Comparison of ENCODE assay signal across 21 cellular contexts in genomic region chr3:36214460-36214859, GRCh38.
DNase-seq lines count a peak whose midpoint lies in the region; ATAC-seq and TF ChIP-seq lines count a peak whose summit lies in the region.
"Had no signal": no experiment of that assay in that cellular context is flagged by ENCODE, and none has a peak within 500 bp of the region (broad histone marks: within the 10 kb centered on the region; RNA-seq: fewer than 3 reads in every experiment).

No MANE protein-coding gene starts in this region.

- no peaks in the 10 kb centered on the region for H3K27me3 ChIP-seq in WERI-Rb-1 (ENCODE audit: insufficient read depth, low read depth, severe bottlenecking)
- H3K27me3 ChIP-seq in neural progenitor cell = no peaks in the 10 kb centered on the region
- H3K27me3 ChIP-seq: BE2C had no signal

- H3F3A ChIP-seq in neural progenitor cell (ENCODE audit: low read depth) = no peaks in the 10 kb centered on the region

- H3K9me3 ChIP-seq in WERI-Rb-1 (ENCODE audit: severe bottlenecking) (peaks cover 2% of the 10 kb centered on the region), neural progenitor cell (ENCODE audit: low read depth) (no peaks in the 10 kb centered on the region)
- H3K9me3 ChIP-seq: BE2C had no signal

- ATAC-seq in HG03045 (IDR thresholded peaks at IDR 0.05; ENCODE audit: unreplicated experiment) = no peak
- ATAC-seq: GM12878, HepG2 had no signal

- no peaks in the 10 kb centered on the region for H3K79me2 ChIP-seq in neural progenitor cell (ENCODE audit: low read depth)

- H3K9ac ChIP-seq in neural progenitor cell = no peak overlapping the region

- H2AFZ ChIP-seq in neural progenitor cell (replicated peaks) = peak overlapping the region; percentile 47
- H2AFZ ChIP-seq: PC-9 had no signal

- H3K9me3 Mint-ChIP-seq in neural progenitor cell = no peaks in the 10 kb centered on the region

- no peaks in the 10 kb centered on the region for H3K4me1 ChIP-seq in neural progenitor cell
- H3K4me1 ChIP-seq: BE2C had no signal

- peaks cover 2% of the 10 kb centered on the region for H3K27me3 Mint-ChIP-seq in neural progenitor cell (ENCODE audit: insufficient read depth, low read depth)

- in situ Hi-C loops in GM13977 (cut with MboI; ENCODE audit: low pct_unique_long_range_greater_than_20kb, low sequenced_read_pairs, unreplicated experiment) = no loop called here

- peak; percentile 39 for DNase-seq in DMS 273 (lab: John Stamatoyannopoulos, UW; ENCODE audit: unreplicated experiment)
- DNase-seq in DMS 273 treated with DMSO at 0.1 percent for 48 hours (lab: John Stamatoyannopoulos, UW) = no peak
- peak; percentile 23 for DNase-seq in NCI-H2029 (lab: John Stamatoyannopoulos, UW)
- no peak for DNase-seq in WERI-Rb-1
- DNase-seq in neural progenitor cell (ENCODE audit: low spot score) = no peak
- DNase-seq in GM13977 (ENCODE audit: low spot score) = no peak
- DNase-seq in H4 (ENCODE audit: low spot score) = no peak
- DNase-seq: BE2C; CD4-positive, CD25-positive, alpha-beta regulatory T cell; COR-L47; DMS153; GOT3; KBM-7; NCI-H187 treated with DMSO at 0.1 percent for 48 hours; NCI-H774; PC-9 had no signal

- H4K20me1 ChIP-seq in neural progenitor cell (ENCODE audit: low read depth) = no peaks in the 10 kb centered on the region

- no peak overlapping the region for H3K4me3 Mint-ChIP-seq in neural progenitor cell
- H3K4me3 Mint-ChIP-seq: CD4-positive, CD25-positive, alpha-beta regulatory T cell had no signal

- no peaks in the 10 kb centered on the region for H3K36me3 Mint-ChIP-seq in neural progenitor cell
- H3K36me3 Mint-ChIP-seq: CD4-positive, CD25-positive, alpha-beta regulatory T cell had no signal

- no peak overlapping the region for H3K27ac Mint-ChIP-seq in neural progenitor cell
- H3K27ac Mint-ChIP-seq: CD4-positive, CD25-positive, alpha-beta regulatory T cell had no signal

- H3K4me3 ChIP-seq in WERI-Rb-1 (ENCODE audit: low read depth, low read length) (no peak overlapping the region), neural progenitor cell (no peak overlapping the region)
- H3K4me3 ChIP-seq: GM12878, PC-9 had no signal

- no peaks in the 10 kb centered on the region for H3K4me1 Mint-ChIP-seq in neural progenitor cell
- H3K4me1 Mint-ChIP-seq: CD4-positive, CD25-positive, alpha-beta regulatory T cell had no signal

- no peak overlapping the region for H3K4me2 ChIP-seq in neural progenitor cell
- H3K4me2 ChIP-seq: PC-9 had no signal

- TF ChIP-seq CTCF in WERI-Rb-1 (IDR thresholded peaks at IDR 0.05; ENCODE audit: low read depth, low read length) (no peak), neural progenitor cell (IDR thresholded peaks at IDR 0.05) (no peak), GM13977 (IDR thresholded peaks at IDR 0.05; ENCODE audit: extremely low read depth, insufficient read depth, missing control alignments) (no peak)

- H3K27ac ChIP-seq in WERI-Rb-1 (peak overlapping the region; percentile 61), neural progenitor cell (no peak overlapping the region)
- H3K27ac ChIP-seq: 22Rv1, PC-9, RWPE1 had no signal

- H3K36me3 ChIP-seq in WERI-Rb-1 (no peaks in the 10 kb centered on the region), neural progenitor cell (no peaks in the 10 kb centered on the region)
- H3K36me3 ChIP-seq: BE2C had no signal

Comparison
In these comparisons a context has a peak if more than half of its experiments do, and no peak if none do; other contexts are left out.
1. DNase-seq: peak in DMS 273 (single experiment) and NCI-H2029 (single experiment); none in DMS 273 treated with DMSO at 0.1 percent for 48 hours (single experiment), WERI-Rb-1 (single experiment), neural progenitor cell (single experiment), GM13977 (single experiment) and H4 (single experiment).